Comparison of ENCODE assay signal across 12 cellular contexts in genomic region chr7:101112233-101112632, GRCh38. TPM values are rescaled to one million over a fixed set of nuclear protein-coding genes. Genes with fewer than 3 reads are reported as not detected.
DNase-seq lines count a peak whose midpoint lies in the region; ATAC-seq and TF ChIP-seq lines count a peak whose summit lies in the region.
"Had no signal": no experiment of that assay in that cellular context is flagged by ENCODE, and none has a peak within 500 bp of the region (broad histone marks: within the 10 kb centered on the region; RNA-seq: fewer than 3 reads in every experiment).

No MANE protein-coding gene starts in this region.

- H3K27ac ChIP-seq in brain microvascular endothelial cell, result peak overlapping the region; percentile 93
- H3K27ac ChIP-seq in left ventricle myocardium inferior (replicated peaks), result peak overlapping the region; percentile 84
- no peak overlapping the region for H3K27ac ChIP-seq in trophoblast cell (ENCODE audit: low read depth, low read length)

- no peak overlapping the region for H4K8ac ChIP-seq in trophoblast cell (ENCODE audit: low read depth, low read length)

- WGBS in trophoblast cell (ENCODE audit: extremely low coverage, insufficient coverage, insufficient read length), result no CpG with 5 or more reads among the region's 11 CpGs

- no peak overlapping the region for H3K4ac ChIP-seq in trophoblast cell (ENCODE audit: low read depth, low read length)

- peak overlapping the region; percentile 16 for H2BK120ac ChIP-seq in trophoblast cell (ENCODE audit: insufficient read depth, low read length, poor library complexity)

- peak overlapping the region; percentile 18 for H2BK5ac ChIP-seq in trophoblast cell (ENCODE audit: low read depth, low read length, poor library complexity)

- H3K4me3 ChIP-seq in brain microvascular endothelial cell (ENCODE audit: low read depth, low read length), result no peak overlapping the region
- no peak overlapping the region for H3K4me3 ChIP-seq in left ventricle myocardium inferior
- H3K4me3 ChIP-seq in trophoblast cell (ENCODE audit: low read depth, low read length), result no peak overlapping the region

- peak overlapping the region; percentile 71 for H2BK12ac ChIP-seq in trophoblast cell (ENCODE audit: low read length)

- no peak overlapping the region for H2AFZ ChIP-seq in trophoblast cell (ENCODE audit: insufficient read depth, low read length, poor library complexity)

- H3K27me3 ChIP-seq in brain microvascular endothelial cell (replicated peaks) (no peaks in the 10 kb centered on the region), left ventricle myocardium inferior (ENCODE audit: low read depth) (no peaks in the 10 kb centered on the region), trophoblast cell (ENCODE audit: insufficient read depth, low read length) (no peaks in the 10 kb centered on the region)

- H4K91ac ChIP-seq in trophoblast cell (ENCODE audit: low read depth, low read length), result no peak overlapping the region

- TF ChIP-seq CTCF in brain microvascular endothelial cell (IDR thresholded peaks at IDR 0.05; ENCODE audit: low read depth, low read length, missing control alignments), result no peak
- TF ChIP-seq CTCF in left ventricle myocardium inferior (IDR thresholded peaks at IDR 0.05; ENCODE audit: borderline replicate concordance), result no peak

- H3K18ac ChIP-seq in trophoblast cell (ENCODE audit: low read length), result no peak overlapping the region

- no peak overlapping the region for H3K4me2 ChIP-seq in trophoblast cell (ENCODE audit: low read length)

- DNase-seq in brain microvascular endothelial cell, result peak; percentile 96
- peak; percentile 77 for DNase-seq in left ventricle myocardium inferior
- peak in 1 of 2 donors; percentile 0 for DNase-seq in trophoblast cell
- no peak for DNase-seq in central memory CD4-positive, alpha-beta T cell
- no peak for DNase-seq in DMS53 (lab: John Stamatoyannopoulos, UW)
- DNase-seq: activated CD8-positive, alpha-beta memory T cell treated with anti-CD3 and anti-CD28 coated beads, Interleukin-2, amount 50 U/mL, for 4 hours; left colon; SHP77 had no signal

- in situ Hi-C loops in brain microvascular endothelial cell (cut with HindIII; ENCODE audit: low pct_ligation_motif_present, low sequenced_read_pairs), result no loop called here

- intact Hi-C loops in left ventricle myocardium inferior (cut with micrococcal nuclease), result no loop called here

- peaks cover 9% of the 10 kb centered on the region for H3K79me1 ChIP-seq in trophoblast cell (ENCODE audit: low read length)

- H3K79me2 ChIP-seq in trophoblast cell (ENCODE audit: control insufficient read depth, insufficient read depth, low read length, poor library complexity), result no peaks in the 10 kb centered on the region

- H3K4me1 ChIP-seq in left ventricle myocardium inferior (peaks cover 36% of the 10 kb centered on the region), trophoblast cell (ENCODE audit: control insufficient read depth in 1 of 2, insufficient read depth in 2 of 2, low read length in 2 of 2) (peaks cover 4 to 13% of the 10 kb centered on the region in 2 experiments)

- H2AK5ac ChIP-seq in trophoblast cell (ENCODE audit: low read length), result peak overlapping the region; percentile 82

- H3K36me3 ChIP-seq in brain microvascular endothelial cell (replicated peaks) (no peaks in the 10 kb centered on the region), left ventricle myocardium inferior (no peaks in the 10 kb centered on the region), trophoblast cell (ENCODE audit: control insufficient read depth in 1 of 2, insufficient read depth in 2 of 2, low read length in 2 of 2) (no peaks in the 10 kb centered on the region)

- H3K9me3 ChIP-seq in left ventricle myocardium inferior (replicated peaks) (no peaks in the 10 kb centered on the region), trophoblast cell (ENCODE audit: insufficient read depth, low read depth, low read length) (no peaks in the 10 kb centered on the region)

- peak overlapping the region; percentile 36 for H3K14ac ChIP-seq in trophoblast cell (ENCODE audit: low read length)

- H4K12ac ChIP-seq in trophoblast cell (ENCODE audit: low read depth, low read length), result no peak overlapping the region

- ATAC-seq in GM19452 (IDR thresholded peaks at IDR 0.05; ENCODE audit: unreplicated experiment), result no peak
- ATAC-seq in GM21576 (IDR thresholded peaks at IDR 0.05; ENCODE audit: unreplicated experiment), result no peak
- ATAC-seq: left colon had no signal

- H3K23ac ChIP-seq in trophoblast cell (ENCODE audit: low read length), result no peak overlapping the region

- H3K9ac ChIP-seq in trophoblast cell (ENCODE audit: low read length), result no peak overlapping the region

RNA-seq across cellular contexts. Expression of gene SERPINE1, which starts 14.7 kb away (rescaled TPM):
- 4.3 TPM for total RNA-seq in left ventricle myocardium inferior
- 148 and 173 TPM in 2 replicates for polyA plus RNA-seq in trophoblast cell (2013)

RNA-seq across cellular contexts. Expression of gene TRIM56, which starts 27.0 kb away (rescaled TPM):
- 17.0 TPM for total RNA-seq in left ventricle myocardium inferior
- polyA plus RNA-seq in trophoblast cell (2013), result 5.4 and 5.8 TPM in 2 replicates

RNA-seq across cellular contexts. Expression of gene AP1S1, which starts 42.0 kb away (rescaled TPM):
- total RNA-seq in left ventricle myocardium inferior, result 10.7 TPM
- 59.2 and 61.3 TPM in 2 replicates for polyA plus RNA-seq in trophoblast cell (2013)

RNA-seq across cellular contexts. Expression of gene VGF, which starts 53.1 kb away (rescaled TPM):
- not detected for total RNA-seq in left ventricle myocardium inferior
- 6.3 and 7.2 TPM in 2 replicates for polyA plus RNA-seq in trophoblast cell (2013)
- total RNA-seq: M059J, posterior vena cava had no signal

Comparison
In these comparisons a context has a peak if more than half of its experiments do, and no peak if none do; other contexts are left out.
1. DNase-seq: peak in brain microvascular endothelial cell (single experiment) and left ventricle myocardium inferior (single experiment); none in central memory CD4-positive, alpha-beta T cell (single experiment) and DMS53 (single experiment).